ENCODE assay signal across 9 cellular contexts in genomic region chr6:30463651-30464618, GRCh38. TPM values are rescaled to one million over a fixed set of nuclear protein-coding genes. Genes with fewer than 3 reads are reported as not detected.
DNase-seq lines count a peak whose midpoint lies in the region; ATAC-seq lines count a peak whose summit lies in the region.
"Had no signal": no experiment of that assay in that cellular context is flagged by ENCODE, and none has a peak within 500 bp of the region (broad histone marks: within the 10 kb centered on the region; RNA-seq: fewer than 3 reads in every experiment).

No MANE protein-coding gene starts in this region.

- intact Hi-C loops in right cardiac atrium (cut with DNase I): no loop called here

- H3K9me3 ChIP-seq in right cardiac atrium (ENCODE audit: control insufficient read depth, low read length): no peaks in the 10 kb centered on the region

- ATAC-seq in right cardiac atrium: peak; percentile 58 to 65
- no peak for ATAC-seq in GM18907 (IDR thresholded peaks at IDR 0.05; ENCODE audit: unreplicated experiment)
- no peak for ATAC-seq in GM21825 (IDR thresholded peaks at IDR 0.05; ENCODE audit: unreplicated experiment)

- no peak overlapping the region for H3K27ac ChIP-seq in right cardiac atrium (ENCODE audit: low read length)
- H3K27ac ChIP-seq: 22Rv1 had no signal

- H3K27me3 ChIP-seq in right cardiac atrium (ENCODE audit: control insufficient read depth, insufficient read depth): peaks cover 2% of the 10 kb centered on the region

- DNase-seq in DMS 273 (lab: John Stamatoyannopoulos, UW; ENCODE audit: unreplicated experiment) (peak; percentile 40), DMS 273 treated with DMSO at 0.1 percent for 48 hours (lab: John Stamatoyannopoulos, UW) (no peak), right cardiac atrium (peak; percentile 47 to 81 (median 79)), NCI-H446 treated with DMSO at 0.1 percent for 48 hours (lab: John Stamatoyannopoulos, UW) (no peak)
- peak; percentile 80 for DNase-seq in activated CD8-positive, alpha-beta memory T cell treated with anti-CD3 and anti-CD28 coated beads, Interleukin-2, amount 50 U/mL, for 48 hours
- peak; percentile 26 to 51 for DNase-seq in stimulated activated CD8-positive, alpha-beta memory T cell treated with anti-CD3 and anti-CD28 coated beads, Interleukin-7, amount 100 ng/mL, for 1 hour (ENCODE audit: low read depth in 2 of 2)

- H3K4me3 ChIP-seq in right cardiac atrium (ENCODE audit: low read length): no peak overlapping the region

- WGBS in right cardiac atrium: 12% methylated on average over 64 of the region's 64 CpGs

- H3K4me1 ChIP-seq in right cardiac atrium (ENCODE audit: control insufficient read depth, insufficient read depth, low read length): peaks cover 2% of the 10 kb centered on the region

RNA-seq across cellular contexts. Expression of gene HLA-E, which starts 25.4 kb away (rescaled TPM):
- 100 to 1,000 TPM; 180 to 230 (median 214) TPM for total RNA-seq in right cardiac atrium
- polyA plus RNA-seq in right cardiac atrium: 227 TPM

Comparison
In these comparisons a context has a peak if more than half of its experiments do, and no peak if none do; other contexts are left out.
1. DNase-seq: peak in DMS 273 (single experiment), activated CD8-positive, alpha-beta memory T cell treated with anti-CD3 and anti-CD28 coated beads, Interleukin-2, amount 50 U/mL, for 48 hours (single experiment), right cardiac atrium (3 of 3) and stimulated activated CD8-positive, alpha-beta memory T cell treated with anti-CD3 and anti-CD28 coated beads, Interleukin-7, amount 100 ng/mL, for 1 hour (2 of 2); none in DMS 273 treated with DMSO at 0.1 percent for 48 hours (single experiment) and NCI-H446 treated with DMSO at 0.1 percent for 48 hours (single experiment).
2. ATAC-seq: peak in right cardiac atrium (2 of 2); none in GM18907 (single experiment) and GM21825 (single experiment).